ENCODE assay signal across 1 cellular context in genomic region chr10:45511926-45512325, GRCh38.
DNase-seq lines count a peak whose midpoint lies in the region; ATAC-seq lines count a peak whose summit lies in the region.
"Not testable (repeated sequence)": the region's sequence is repeated elsewhere in the genome, so short reads cannot be mapped to it uniquely, and the experiment has no call there.

No MANE protein-coding gene starts in this region.

- not testable (repeated sequence) for H3K27me3 ChIP-seq in right cardiac atrium (ENCODE audit: control insufficient read depth, insufficient read depth)

- ATAC-seq in right cardiac atrium = not testable (repeated sequence)

- H3K27ac ChIP-seq in right cardiac atrium (ENCODE audit: low read length) = not testable (repeated sequence)

- not testable (repeated sequence) for H3K4me3 ChIP-seq in right cardiac atrium (ENCODE audit: low read length)

- not testable (repeated sequence) for H3K4me1 ChIP-seq in right cardiac atrium (ENCODE audit: control insufficient read depth, insufficient read depth, low read length)

- 96% methylated on average over 37 of the region's 37 CpGs for WGBS in right cardiac atrium

- not testable (repeated sequence) for H3K9me3 ChIP-seq in right cardiac atrium (ENCODE audit: control insufficient read depth, low read length)

- DNase-seq in right cardiac atrium = peak in 2 of 3 donors; percentile 39 to 55

- intact Hi-C loops in right cardiac atrium (cut with DNase I) = not testable (repeated sequence)
